In genomic region chr18:36187826-36188721, GRCh38 we compare ENCODE assay signal across 8 cellular contexts. TPM values are rescaled to one million over a fixed set of nuclear protein-coding genes. Genes with fewer than 3 reads are reported as not detected.
DNase-seq lines count a peak whose midpoint lies in the region; ATAC-seq and TF ChIP-seq lines count a peak whose summit lies in the region.

No MANE protein-coding gene starts in this region.

- peak overlapping the region; percentile 64 for H3K9ac ChIP-seq in ES-I3 (ENCODE audit: low read depth, low read length)
- peak overlapping the region; percentile 84 for H3K9ac ChIP-seq in HUES48 (ENCODE audit: low read depth, low read length)

- no peak for TF ChIP-seq CTCF in chondrocyte (IDR thresholded peaks at IDR 0.05)
- TF ChIP-seq CTCF in vagina (IDR thresholded peaks at IDR 0.05): no peak

- H3K9me3 ChIP-seq in ES-I3 (ENCODE audit: control insufficient read depth, insufficient read depth, low read length) (no peaks in the 10 kb centered on the region), HUES48 (ENCODE audit: control insufficient read depth, insufficient read depth, low read length) (no peaks in the 10 kb centered on the region), vagina (no peaks in the 10 kb centered on the region)

- peak; percentile 8 for ATAC-seq in memory B cell (ENCODE audit: low read depth)
- ATAC-seq in HG03039 (IDR thresholded peaks at IDR 0.05; ENCODE audit: unreplicated experiment): no peak

- H3K27ac Mint-ChIP-seq in chondrocyte (ENCODE audit: unreplicated experiment): peak overlapping the region; percentile 92
- no peak overlapping the region for H3K27ac Mint-ChIP-seq in memory B cell

- H3K4me1 Mint-ChIP-seq in chondrocyte (ENCODE audit: low read depth): peaks cover 28% of the 10 kb centered on the region
- H3K4me1 Mint-ChIP-seq in memory B cell: peaks cover 20% of the 10 kb centered on the region

- peaks cover 6% of the 10 kb centered on the region; the same call in 1 of the 2 replicates for H3K4me1 ChIP-seq in ES-I3 (ENCODE audit: insufficient read depth, low read length)
- H3K4me1 ChIP-seq in HUES48 (ENCODE audit: control insufficient read depth, insufficient read depth, low read length): peaks cover 17% of the 10 kb centered on the region
- peaks cover 25% of the 10 kb centered on the region for H3K4me1 ChIP-seq in vagina

- TF ChIP-seq POLR2A in vagina (IDR thresholded peaks at IDR 0.05): no peak

- H3K27me3 Mint-ChIP-seq in chondrocyte (ENCODE audit: low read depth) (no peaks in the 10 kb centered on the region), memory B cell (peaks cover 16% of the 10 kb centered on the region)

- DNase-seq in chondrocyte (ENCODE audit: low spot score): no peak
- DNase-seq in memory B cell (ENCODE audit: low spot score in 2 of 2): no peak
- no peak for DNase-seq in vagina (ENCODE audit: extremely low spot score in 2 of 2)
- no peak for DNase-seq in activated effector memory CD4-positive, alpha-beta T cell treated with Interleukin-2 at 50 U/mL for 16 hours
- no peak for DNase-seq in GDM1 (lab: John Stamatoyannopoulos, UW)

- H3K27me3 ChIP-seq in HUES48 (ENCODE audit: control insufficient read depth, insufficient read depth, low read length): peaks cover 51% of the 10 kb centered on the region
- no peaks in the 10 kb centered on the region for H3K27me3 ChIP-seq in vagina

- H3K4me3 ChIP-seq in HUES48 (ENCODE audit: low read depth, low read length): peak overlapping the region; percentile 85
- peak overlapping the region; percentile 64 to 67 for H3K4me3 ChIP-seq in vagina

- no peak overlapping the region for H3K27ac ChIP-seq in HUES48 (ENCODE audit: low read depth, low read length)
- no peak overlapping the region for H3K27ac ChIP-seq in vagina

- peak overlapping the region; percentile 91 for H3K4me3 Mint-ChIP-seq in chondrocyte (ENCODE audit: unreplicated experiment)
- peak overlapping the region; percentile 83 for H3K4me3 Mint-ChIP-seq in memory B cell

- intact Hi-C loops in vagina (cut with DNase I): no loop called here

- H3K36me3 ChIP-seq in ES-I3 (ENCODE audit: insufficient read depth, low read length) (no peaks in the 10 kb centered on the region), HUES48 (ENCODE audit: control insufficient read depth, insufficient read depth, low read length) (no peaks in the 10 kb centered on the region), vagina (no peaks in the 10 kb centered on the region)

- no peaks in the 10 kb centered on the region for H3K36me3 Mint-ChIP-seq in chondrocyte (ENCODE audit: low read depth)
- H3K36me3 Mint-ChIP-seq in memory B cell: no peaks in the 10 kb centered on the region

- H3K9me3 Mint-ChIP-seq in chondrocyte (ENCODE audit: low read depth) (no peaks in the 10 kb centered on the region), memory B cell (no peaks in the 10 kb centered on the region)

RNA-seq across cellular contexts. Expression of gene MOCOS, which starts 0.8 kb away (rescaled TPM):
- total RNA-seq in chondrocyte: 6.7 to 15.7 TPM (median 13.2 TPM) in 3 replicates
- 2.2 TPM for total RNA-seq in vagina

RNA-seq across cellular contexts. Expression of gene ELP2, which starts 58.4 kb away (rescaled TPM):
- 67.1 to 77.2 TPM (median 70.5 TPM) in 3 replicates for total RNA-seq in chondrocyte
- total RNA-seq in vagina: 60.2 TPM

RNA-seq across cellular contexts. Expression of gene SLC39A6, which starts 58.9 kb away (rescaled TPM):
- total RNA-seq in chondrocyte: 84.9 to 89.9 TPM (median 86.4 TPM) in 3 replicates
- 39.3 TPM for total RNA-seq in vagina
